In genomic region chr19:56405062-56405461, GRCh38 we compare ENCODE assay signal across 9 cellular contexts. TPM values are rescaled to one million over a fixed set of nuclear protein-coding genes. Genes with fewer than 3 reads are reported as not detected.
DNase-seq lines count a peak whose midpoint lies in the region; ATAC-seq, FAIRE-seq and TF ChIP-seq lines count a peak whose summit lies in the region.
"Had no signal": no experiment of that assay in that cellular context is flagged by ENCODE, and none has a peak within 500 bp of the region (broad histone marks: within the 10 kb centered on the region; RNA-seq: fewer than 3 reads in every experiment).

No MANE protein-coding gene starts in this region.

- H3K4me1 Mint-ChIP-seq in brain: peaks cover 37% of the 10 kb centered on the region

- H3K4me1 ChIP-seq in muscle layer of colon (ENCODE audit: insufficient read depth, low read length) (peaks cover 15% of the 10 kb centered on the region), left lung (peaks cover 4 to 14% of the 10 kb centered on the region in 2 donors)

- peaks cover 69 to 84% (median 82%) of the 10 kb centered on the region in 5 experiments for H3K9me3 Mint-ChIP-seq in brain

- H3K27ac ChIP-seq in muscle layer of colon (ENCODE audit: low read depth, low read length) (no peak overlapping the region), left lung (no peak overlapping the region)

- FAIRE-seq in RCC 7860 (lab: Jason Lieb, UNC): no peak

- no peak for ATAC-seq in left lung

- H3K9me3 ChIP-seq in muscle layer of colon (ENCODE audit: low read length) (peaks cover 35% of the 10 kb centered on the region), left lung (peaks cover 0 to 71% of the 10 kb centered on the region in 2 donors)

- DNase-seq in Ammon's horn (ENCODE audit: low spot score) (peak; percentile 22), left lung (no peak), RCC 7860 (ENCODE audit: low spot score) (no peak), anterior cingulate cortex (lab: John Stamatoyannopoulos, UW) (no peak), foreskin melanocyte (no peak)
- DNase-seq in Jurkat, Clone E6-1 (ENCODE audit: low read depth, low spot score): peak; percentile 21
- DNase-seq: NCI-H187 had no signal

- H3K36me3 ChIP-seq in muscle layer of colon (ENCODE audit: insufficient read depth, low read length) (peaks cover 29% of the 10 kb centered on the region), left lung (peaks cover 5 to 39% of the 10 kb centered on the region in 2 donors)

- H3K4me3 Mint-ChIP-seq in brain: peak overlapping the region; percentile 90 to 97 (median 93)

- peak overlapping the region; percentile 87 for H3K4me3 ChIP-seq in Jurkat, Clone E6-1 (ENCODE audit: low read length)
- H3K4me3 ChIP-seq in muscle layer of colon (ENCODE audit: low read depth in 1 of 2, low read length in 2 of 2): peak overlapping the region; percentile 83 to 90
- H3K4me3 ChIP-seq in left lung: peak overlapping the region in 1 of 2 donors; percentile 65

- peaks cover 89% of the 10 kb centered on the region for H3K36me3 Mint-ChIP-seq in brain

- TF ChIP-seq CTCF in brain (conservative IDR thresholded peaks at IDR 0.05) (no peak), left lung (IDR thresholded peaks at IDR 0.05) (no peak)

- intact Hi-C loops in left lung (cut with DNase I): no loop called here

- H3K27me3 Mint-ChIP-seq in brain: peaks cover 6% of the 10 kb centered on the region

- H3K27me3 ChIP-seq in muscle layer of colon (ENCODE audit: control insufficient read depth in 1 of 2, insufficient read depth in 2 of 2, low read length in 2 of 2) (no peaks in the 10 kb centered on the region), left lung (no peaks in the 10 kb centered on the region)

- peak overlapping the region; percentile 90 to 100 (median 98) for H3K27ac Mint-ChIP-seq in brain

- no peak overlapping the region for H3K9ac ChIP-seq in muscle layer of colon (ENCODE audit: low read length)

RNA-seq across cellular contexts. Expression of gene ZNF583, which starts 0.9 kb away (rescaled TPM):
- polyA plus RNA-seq in Jurkat, Clone E6-1 (2012; ENCODE audit: insufficient read depth, insufficient read length): 6.2 TPM
- 1.8 TPM for polyA plus RNA-seq in brain (ENCODE audit: insufficient read depth, low read depth, low replicate concordance)
- 1 to 10 TPM; 4.8 to 6.1 TPM for total RNA-seq in left lung

RNA-seq across cellular contexts. Expression of gene ZNF582, which starts 11.7 kb away (rescaled TPM):
- polyA plus RNA-seq in Jurkat, Clone E6-1 (2012; ENCODE audit: insufficient read depth, insufficient read length): not detected
- polyA plus RNA-seq in brain (ENCODE audit: insufficient read depth, low read depth, low replicate concordance): 5.6 TPM
- 1 to 10 TPM; 2.9 to 4.3 TPM for total RNA-seq in left lung

Comparison
In these comparisons a context has a peak if more than half of its experiments do, and no peak if none do; other contexts are left out.
1. DNase-seq: peak in Ammon's horn (single experiment) and Jurkat, Clone E6-1 (single experiment); none in left lung (0 of 2), RCC 7860 (single experiment), anterior cingulate cortex (0 of 58) and foreskin melanocyte (single experiment).